Comparison of ENCODE assay signal across 8 cellular contexts in genomic region chr16:46384285-46385061, GRCh38.
A peak's percentile ranks its signal among the peaks of the same experiment; 100 is the strongest.
DNase-seq lines count a peak whose midpoint lies in the region; ATAC-seq, FAIRE-seq and TF ChIP-seq lines count a peak whose summit lies in the region.
"Not testable (repeated sequence)": the region's sequence is repeated elsewhere in the genome, so short reads cannot be mapped to it uniquely, and the experiment has no call there.

No MANE protein-coding gene starts in this region.

- not testable (repeated sequence) for H2BK5ac ChIP-seq in mesenchymal stem cell (ENCODE audit: low read depth, low read length, poor library complexity, severe bottlenecking)

- H2BK120ac ChIP-seq in mesenchymal stem cell (ENCODE audit: low read depth, low read length), result not testable (repeated sequence)

- BruUV-seq in A673 (replicated peaks; lab: Mats Ljungman, UMichigan), result not testable (repeated sequence)

- not testable (repeated sequence) for H3K27me3 ChIP-seq in A673 (replicated peaks; ENCODE audit: insufficient read depth, low read depth, low read length, poor library complexity); mesenchymal stem cell (ENCODE audit: control insufficient read depth in 1 of 2, insufficient read depth in 1 of 2, low read length in 2 of 2); small intestine (ENCODE audit: control insufficient read depth in 2 of 2, insufficient read depth in 2 of 2, low read length in 2 of 2)

- not testable (repeated sequence) for H3K27ac Mint-ChIP-seq in HFFc6; activated T-helper 2 cell treated with anti-CD3 and anti-CD28 coated beads, Interferon-gamma antibody, Interleukin-2, Interleukin-4, amounts not matched to agents 10 μg/mL and 5 μg/mL and 100 μg/mL, durations not matched to agents 14 hours and 24 hours and 36 hours; central memory CD8-positive, alpha-beta T cell (ENCODE audit: low read depth)

- POLR2A ChIA-PET in A673 (lab: Charles Lee; ENCODE audit: low non-redundant PET), result not testable (repeated sequence)

- not testable (repeated sequence) for H3K18ac ChIP-seq in mesenchymal stem cell (ENCODE audit: low read depth in 1 of 2, low read length in 2 of 2)

- not testable (repeated sequence) for H2BK12ac ChIP-seq in mesenchymal stem cell (ENCODE audit: low read length in 2 of 2)

- not testable (repeated sequence) for H4K8ac ChIP-seq in mesenchymal stem cell (ENCODE audit: low read length)

- not testable (repeated sequence) for H3K9ac ChIP-seq in mesenchymal stem cell (ENCODE audit: low read length)

- 80% methylated on average over 36 of the region's 37 CpGs for WGBS in mesenchymal stem cell
- 76 to 81% (median 81%) methylated on average over 37 of the region's 37 CpGs for WGBS in small intestine, 3 donors

- H3K27ac ChIP-seq in A673 (ENCODE audit: low read depth, low read length, poor library complexity, severe bottlenecking); mesenchymal stem cell (ENCODE audit: low read length, poor library complexity, severe bottlenecking); small intestine (ENCODE audit: low read depth in 1 of 2, low read length in 1 of 2): not testable (repeated sequence)

- not testable (repeated sequence) for H3K27me3 Mint-ChIP-seq in HFFc6 (ENCODE audit: insufficient read depth); activated T-helper 2 cell treated with anti-CD3 and anti-CD28 coated beads, Interferon-gamma antibody, Interleukin-2, Interleukin-4, amounts not matched to agents 10 μg/mL and 5 μg/mL and 100 μg/mL, durations not matched to agents 14 hours and 24 hours and 36 hours (ENCODE audit: low read depth); central memory CD8-positive, alpha-beta T cell

- H3K36me3 ChIP-seq in A673 (ENCODE audit: insufficient read depth, low read length, poor library complexity, severe bottlenecking); mesenchymal stem cell (ENCODE audit: control insufficient read depth in 1 of 2, insufficient read depth in 2 of 2, low read depth in 1 of 2, low read length in 2 of 2); small intestine (ENCODE audit: control insufficient read depth in 2 of 2, insufficient read depth in 2 of 2, low read length in 2 of 2): not testable (repeated sequence)

- H3K4ac ChIP-seq in mesenchymal stem cell (ENCODE audit: low read depth in 1 of 2, low read length in 2 of 2), result not testable (repeated sequence)

- H3K14ac ChIP-seq in mesenchymal stem cell (ENCODE audit: low read length in 2 of 2), result not testable (repeated sequence)

- peaks cover 27% of the 10 kb centered on the region for H3K9me3 Mint-ChIP-seq in HFFc6
- peaks cover 21% of the 10 kb centered on the region for H3K9me3 Mint-ChIP-seq in activated T-helper 2 cell treated with anti-CD3 and anti-CD28 coated beads, Interferon-gamma antibody, Interleukin-2, Interleukin-4, amounts not matched to agents 10 μg/mL and 5 μg/mL and 100 μg/mL, durations not matched to agents 14 hours and 24 hours and 36 hours
- H3K9me3 Mint-ChIP-seq in central memory CD8-positive, alpha-beta T cell, result peaks cover 10% of the 10 kb centered on the region

- TF ChIP-seq CTCF in A673 (conservative IDR thresholded peaks at IDR 0.05; ENCODE audit: low read depth, low read length); HFFc6 (IDR thresholded peaks at IDR 0.05): not testable (repeated sequence)

- H3K79me1 ChIP-seq in mesenchymal stem cell (replicated peaks; ENCODE audit: low read length, poor library complexity, severe bottlenecking), result not testable (repeated sequence)

- peaks cover 27% of the 10 kb centered on the region for H3K9me3 ChIP-seq in A673 (ENCODE audit: low read depth, low read length, poor library complexity, severe bottlenecking)
- not testable (repeated sequence) for H3K9me3 ChIP-seq in mesenchymal stem cell (ENCODE audit: control insufficient read depth, low read length); small intestine (ENCODE audit: control insufficient read depth, low read depth)

- H2AK5ac ChIP-seq in mesenchymal stem cell (ENCODE audit: low read length, severe bottlenecking), result not testable (repeated sequence)

- H3K4me3 Mint-ChIP-seq in HFFc6; activated T-helper 2 cell treated with anti-CD3 and anti-CD28 coated beads, Interferon-gamma antibody, Interleukin-2, Interleukin-4, amounts not matched to agents 10 μg/mL and 5 μg/mL and 100 μg/mL, durations not matched to agents 14 hours and 24 hours and 36 hours (ENCODE audit: low read depth); central memory CD8-positive, alpha-beta T cell: not testable (repeated sequence)

- H2AFZ ChIP-seq in mesenchymal stem cell (ENCODE audit: low read depth, low read length), result not testable (repeated sequence)

- CTCF ChIA-PET in A673 (lab: Charles Lee), result not testable (repeated sequence)

- peak; percentile 58 for DNase-seq in A673 (ENCODE audit: low spot score)
- peak; percentile 65 for DNase-seq in HFFc6
- peak; percentile 32 for DNase-seq in RPMI8226
- peak; percentile 49 for DNase-seq in activated T-helper 2 cell treated with anti-CD3 and anti-CD28 coated beads, Interferon-gamma antibody, Interleukin-2, Interleukin-4, amounts not matched to agents 10 μg/mL and 5 μg/mL and 100 μg/mL, durations not matched to agents 14 hours and 24 hours and 36 hours (ENCODE audit: low spot score)
- DNase-seq in central memory CD8-positive, alpha-beta T cell (ENCODE audit: low spot score in 2 of 2), result peak; percentile 41 to 55
- DNase-seq in foreskin melanocyte, result peak; percentile 41
- peak; percentile 39 for DNase-seq in mesenchymal stem cell
- peak; percentile 39 for DNase-seq in small intestine

- not testable (repeated sequence) for H3K23ac ChIP-seq in mesenchymal stem cell (ENCODE audit: low read length in 2 of 2)

- H4K91ac ChIP-seq in mesenchymal stem cell (ENCODE audit: low read length), result not testable (repeated sequence)

- intact Hi-C loops in A673 (cut with micrococcal nuclease; ENCODE audit: unreplicated experiment); activated T-helper 2 cell treated with anti-CD3 and anti-CD28 coated beads, Interferon-gamma antibody, Interleukin-2, Interleukin-4, amounts not matched to agents 10 μg/mL and 5 μg/mL and 100 μg/mL, durations not matched to agents 14 hours and 24 hours and 36 hours (cut with micrococcal nuclease): not testable (repeated sequence)

- FAIRE-seq in small intestine (lab: Jason Lieb, UNC), result not testable (repeated sequence)

- not testable (repeated sequence) for H3K4me2 ChIP-seq in mesenchymal stem cell (ENCODE audit: low read length, poor library complexity, severe bottlenecking)

- H3K36me3 Mint-ChIP-seq in HFFc6 (ENCODE audit: low read depth), result peaks cover 10% of the 10 kb centered on the region
- not testable (repeated sequence) for H3K36me3 Mint-ChIP-seq in activated T-helper 2 cell treated with anti-CD3 and anti-CD28 coated beads, Interferon-gamma antibody, Interleukin-2, Interleukin-4, amounts not matched to agents 10 μg/mL and 5 μg/mL and 100 μg/mL, durations not matched to agents 14 hours and 24 hours and 36 hours (ENCODE audit: low read depth); central memory CD8-positive, alpha-beta T cell (ENCODE audit: insufficient read depth)

- H2BK15ac ChIP-seq in mesenchymal stem cell (ENCODE audit: low read depth, poor library complexity, severe bottlenecking), result not testable (repeated sequence)

- not testable (repeated sequence) for H3K4me1 ChIP-seq in A673 (ENCODE audit: insufficient read depth, low read length, poor library complexity, severe bottlenecking); mesenchymal stem cell (ENCODE audit: control insufficient read depth, insufficient read depth, low read depth, low read length); small intestine (ENCODE audit: control insufficient read depth in 2 of 2, insufficient read depth in 1 of 2, low read depth in 1 of 2, low read length in 1 of 2)

- H3K4me1 Mint-ChIP-seq in HFFc6 (ENCODE audit: low read depth); activated T-helper 2 cell treated with anti-CD3 and anti-CD28 coated beads, Interferon-gamma antibody, Interleukin-2, Interleukin-4, amounts not matched to agents 10 μg/mL and 5 μg/mL and 100 μg/mL, durations not matched to agents 14 hours and 24 hours and 36 hours (ENCODE audit: low read depth); central memory CD8-positive, alpha-beta T cell: not testable (repeated sequence)

- ATAC-seq in central memory CD8-positive, alpha-beta T cell (replicated peaks; ENCODE audit: extremely low read depth, poor library complexity, severe bottlenecking), result not testable (repeated sequence)

- H3K4me3 ChIP-seq in A673 (ENCODE audit: low read depth, low read length, poor library complexity, severe bottlenecking); mesenchymal stem cell (ENCODE audit: insufficient read depth in 1 of 2, low read depth in 1 of 2, low read length in 2 of 2); small intestine (ENCODE audit: low read depth in 1 of 2, low read length in 2 of 2): not testable (repeated sequence)
